In genomic region chr9:123601828-123602227, GRCh38 we compare ENCODE assay signal across 7 cellular contexts.
"Had no signal": no experiment of that assay in that cellular context is flagged by ENCODE, and none has a peak within 500 bp of the region (broad histone marks: within the 10 kb centered on the region; RNA-seq: fewer than 3 reads in every experiment).

No MANE protein-coding gene starts in this region.

- DNase-seq: IMR-90, KBM-7, KG1 had no signal

- H3K4me3 ChIP-seq: K562 had no signal

- H3K4me3 Mint-ChIP-seq: IgD-negative memory B cell had no signal

- H3K9me3 Mint-ChIP-seq: IgD-negative memory B cell had no signal

- ATAC-seq: HepG2, K562 had no signal

- H3K27me3 Mint-ChIP-seq: IgD-negative memory B cell had no signal

- H3K27ac ChIP-seq: HL-60 had no signal

- H3K27ac Mint-ChIP-seq: IgD-negative memory B cell had no signal
